ENCODE assay signal across 8 cellular contexts in genomic region chr11:63837027-63837688, GRCh38. TPM values are rescaled to one million over a fixed set of nuclear protein-coding genes. Genes with fewer than 3 reads are reported as not detected.
A peak's percentile ranks its signal among the peaks of the same experiment; 100 is the strongest.
DNase-seq lines count a peak whose midpoint lies in the region; ATAC-seq and TF ChIP-seq lines count a peak whose summit lies in the region.

No MANE protein-coding gene starts in this region.

- H3K27ac ChIP-seq in upper lobe of left lung, result peak overlapping the region; percentile 86 to 98 (median 90)

- peak overlapping the region; percentile 30 for H3K4me3 Mint-ChIP-seq in activated naive CD8-positive, alpha-beta T cell
- H3K4me3 Mint-ChIP-seq in glutamatergic neuron (ENCODE audit: unreplicated experiment), result no peak overlapping the region

- H3K27me3 Mint-ChIP-seq in activated naive CD8-positive, alpha-beta T cell, result no peaks in the 10 kb centered on the region
- H3K27me3 Mint-ChIP-seq in glutamatergic neuron (ENCODE audit: unreplicated experiment), result peaks cover 19% of the 10 kb centered on the region

- peak; percentile 56 to 57 for ATAC-seq in upper lobe of left lung (ENCODE audit: low FRiP score in 2 of 2)
- ATAC-seq in HG03280 (IDR thresholded peaks at IDR 0.05; ENCODE audit: unreplicated experiment), result no peak

- DNase-seq in EL, result peak; percentile 75
- peak; percentile 80 for DNase-seq in NCI-H1105 treated with DMSO at 0.1 percent for 48 hours (lab: John Stamatoyannopoulos, UW)
- DNase-seq in SKM-1 treated with dmso at 0.1 percent for 144 hours (lab: John Stamatoyannopoulos, UW; ENCODE audit: unreplicated experiment), result peak; percentile 80
- peak; percentile 81 for DNase-seq in glutamatergic neuron
- DNase-seq in pons (ENCODE audit: low spot score), result peak; percentile 87
- DNase-seq in upper lobe of left lung, result peak in 1 of 2 donors; percentile 77

- H3K36me3 Mint-ChIP-seq in activated naive CD8-positive, alpha-beta T cell, result no peaks in the 10 kb centered on the region
- no peaks in the 10 kb centered on the region for H3K36me3 Mint-ChIP-seq in glutamatergic neuron (ENCODE audit: unreplicated experiment)

- H3K36me3 ChIP-seq in upper lobe of left lung, result peaks cover 0 to 1% (median 0%) of the 10 kb centered on the region in 4 donors

- H3K4me1 Mint-ChIP-seq in activated naive CD8-positive, alpha-beta T cell (ENCODE audit: low read depth), result peaks cover 40% of the 10 kb centered on the region
- H3K4me1 Mint-ChIP-seq in glutamatergic neuron (ENCODE audit: low read depth, unreplicated experiment), result peaks cover 21% of the 10 kb centered on the region

- 15 to 18% methylated on average over 5 of the region's 5 CpGs for WGBS in upper lobe of left lung, 2 donors

- TF ChIP-seq CTCF in glutamatergic neuron (IDR thresholded peaks at IDR 0.05; ENCODE audit: partially characterized antibody, unreplicated experiment) (peak; percentile 83), upper lobe of left lung (IDR thresholded peaks at IDR 0.05) (peak; percentile 83 to 93 (median 90))

- H3K9me3 Mint-ChIP-seq in activated naive CD8-positive, alpha-beta T cell (ENCODE audit: low read depth), result no peaks in the 10 kb centered on the region
- H3K9me3 Mint-ChIP-seq in glutamatergic neuron (ENCODE audit: unreplicated experiment), result peaks cover 22% of the 10 kb centered on the region

- no peak for TF ChIP-seq POLR2A in upper lobe of left lung (IDR thresholded peaks at IDR 0.05)

- no peak for TF ChIP-seq EP300 in upper lobe of left lung (IDR thresholded peaks at IDR 0.05)

- H3K27me3 ChIP-seq in upper lobe of left lung, result no peaks in the 10 kb centered on the region

- H3K4me3 ChIP-seq in upper lobe of left lung, result no peak overlapping the region

- H3K27ac Mint-ChIP-seq in activated naive CD8-positive, alpha-beta T cell, result peak overlapping the region; percentile 10
- H3K27ac Mint-ChIP-seq in glutamatergic neuron (ENCODE audit: unreplicated experiment), result no peak overlapping the region

- peaks cover 27 to 39% (median 34%) of the 10 kb centered on the region in 4 donors for H3K4me1 ChIP-seq in upper lobe of left lung

- H3K9me3 ChIP-seq in upper lobe of left lung, result no peaks in the 10 kb centered on the region

RNA-seq across cellular contexts. Expression of gene MARK2, which starts 1.8 kb away (rescaled TPM):
- 76.8 TPM for total RNA-seq in glutamatergic neuron (ENCODE audit: unreplicated experiment)
- 10 to 100 TPM; 41.7 to 67.1 (median 50.7) TPM for total RNA-seq in upper lobe of left lung

RNA-seq across cellular contexts. Expression of gene SPINDOC, which starts 23.9 kb away (rescaled TPM):
- 83.7 TPM for total RNA-seq in glutamatergic neuron (ENCODE audit: unreplicated experiment)
- total RNA-seq in upper lobe of left lung, result 10 to 100 TPM in 5 of 6 donors, 1 to 10 TPM in 1; 9.0 to 22.5 (median 16.3) TPM
